13 cellular contexts compared by ENCODE assay signal in genomic region chr1:112646225-112646624, GRCh38.
"Had no signal": no experiment of that assay in that cellular context is flagged by ENCODE, and none has a peak within 500 bp of the region (broad histone marks: within the 10 kb centered on the region; RNA-seq: fewer than 3 reads in every experiment).

No MANE protein-coding gene starts in this region.

- DNase-seq: activated CD4-positive, alpha-beta T cell treated with anti-CD3 and anti-CD28 coated beads for 1 hour; activated CD4-positive, alpha-beta T cell treated with anti-CD3 and anti-CD28 coated beads, Interleukin-2, amount 50 U/mL, for 48 hours; gastrocnemius medialis; heart right ventricle; left lung; mesendoderm; retina; stimulated activated CD4-positive, alpha-beta T cell treated with anti-CD3 and anti-CD28 coated beads, Interleukin-15, amount 100 ng/mL, for 24 hours; stimulated activated CD4-positive, alpha-beta T cell treated with anti-CD3 and anti-CD28 coated beads, Interleukin-4, amount 100 ng/mL, for 24 hours had no signal

- ATAC-seq: activated naive CD4-positive, alpha-beta T cell treated with anti-CD3 and anti-CD28 coated beads, Interleukin-2, amount 50 U/mL, for 72 hours; gastrocnemius medialis; heart right ventricle; left lung had no signal

- H3K27me3 ChIP-seq: gastrocnemius medialis, heart right ventricle, left lung, neural progenitor cell had no signal

- FAIRE-seq: islet of Langerhans had no signal

- H3K27ac Mint-ChIP-seq: neural progenitor cell had no signal

- H3K4me1 Mint-ChIP-seq: neural progenitor cell had no signal

- H3K27ac ChIP-seq: gastrocnemius medialis, heart right ventricle, left lung, neural progenitor cell, parathyroid adenoma had no signal

- H3K4me1 ChIP-seq: gastrocnemius medialis, neural progenitor cell, parathyroid adenoma had no signal

- H3K9me3 ChIP-seq: gastrocnemius medialis, heart right ventricle, left lung had no signal

- H3K4me3 ChIP-seq: gastrocnemius medialis, heart right ventricle, left lung, neural progenitor cell had no signal

- H3K4me3 Mint-ChIP-seq: neural progenitor cell had no signal
